Comparison of ENCODE assay signal across 10 cellular contexts in the genomic region with DNA sequence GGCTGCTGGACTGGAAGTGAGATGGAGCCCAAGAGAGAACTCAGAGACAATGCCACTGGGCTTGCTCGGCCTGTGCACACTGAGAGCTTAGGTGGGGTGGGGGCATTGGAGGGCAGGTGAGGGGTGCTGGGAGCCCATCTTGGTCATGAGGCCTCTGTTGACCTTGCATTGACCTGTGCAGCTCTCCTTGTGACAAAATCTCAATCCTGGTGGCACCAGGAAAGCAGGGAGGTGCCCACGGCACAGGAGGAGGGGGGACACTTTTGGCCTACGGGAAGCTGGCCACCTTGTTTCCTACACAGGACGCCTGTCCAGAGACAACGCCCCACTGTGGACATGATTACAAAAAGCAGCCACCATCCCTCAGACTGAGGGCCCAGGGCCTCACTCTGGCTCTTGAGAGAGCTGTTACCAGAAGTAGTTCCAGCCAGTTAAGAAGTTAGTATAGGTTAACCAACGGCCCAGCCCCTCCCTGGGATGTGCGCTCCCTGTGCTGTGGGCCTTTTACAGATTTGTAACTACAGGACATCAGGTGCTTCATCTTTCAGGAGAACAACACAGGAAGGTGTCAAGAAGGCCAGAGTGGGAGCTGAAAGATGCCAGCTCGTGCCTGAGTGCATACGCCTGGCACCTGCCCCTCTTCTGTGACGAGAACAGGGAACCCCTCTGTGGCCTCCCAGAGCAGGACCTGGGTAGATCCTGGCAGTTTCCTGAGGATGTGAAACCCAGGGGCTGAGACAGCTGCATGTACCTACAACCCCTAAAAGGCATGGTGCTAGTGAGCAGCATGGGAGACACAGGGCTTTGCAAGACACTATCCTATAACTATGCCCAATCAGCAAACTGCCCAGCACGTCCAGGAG. TPM values are rescaled to one million over a fixed set of nuclear protein-coding genes. Genes with fewer than 3 reads are reported as not detected.
DNase-seq lines count a peak whose midpoint lies in the region; ATAC-seq and TF ChIP-seq lines count a peak whose summit lies in the region.
"Had no signal": no experiment of that assay in that cellular context is flagged by ENCODE, and none has a peak within 500 bp of the region (broad histone marks: within the 10 kb centered on the region; RNA-seq: fewer than 3 reads in every experiment).

No MANE protein-coding gene starts in this region.

- intact Hi-C loops in tibial artery (cut with DNase I; ENCODE audit: low total_unique reads) = no loop called here
- intact Hi-C loops in Caco-2 (cut with micrococcal nuclease; ENCODE audit: unreplicated experiment) = loop anchor here (2.0 kb wide), 1 partner anchor 85 kb away; no protein-coding TSS in a partner anchor

- no peak for ATAC-seq in activated CD8-positive, alpha-beta memory T cell treated with anti-CD3 and anti-CD28 coated beads, Interleukin-2, amount 10 ng/mL, durations not matched to agents 7 days and 5 days
- peak; percentile 58 for ATAC-seq in GM21723 (IDR thresholded peaks at IDR 0.05; ENCODE audit: unreplicated experiment)
- ATAC-seq in HG03442 (IDR thresholded peaks at IDR 0.05; ENCODE audit: unreplicated experiment) = peak; percentile 38
- ATAC-seq in memory B cell (ENCODE audit: low read depth) = peak; percentile 58

- H3K4me1 ChIP-seq in tibial artery (peaks cover 0 to 22% (median 16%) of the 10 kb centered on the region in 4 donors), Caco-2 (no peaks in the 10 kb centered on the region)

- no peak for TF ChIP-seq CTCF in tibial artery (IDR thresholded peaks at IDR 0.05)
- TF ChIP-seq CTCF in Caco-2 (IDR thresholded peaks at IDR 0.05; ENCODE audit: insufficient read depth in 1 of 2, low read depth in 1 of 2, low read length in 1 of 2, severe bottlenecking in 1 of 2, unreplicated experiment in 1 of 2) = no peak

- POLR2A ChIA-PET in Caco-2 (lab: Charles Lee) = no interaction called here

- peaks cover 30% of the 10 kb centered on the region for H3K4me1 Mint-ChIP-seq in activated CD8-positive, alpha-beta memory T cell treated with anti-CD3 and anti-CD28 coated beads, Interleukin-2, amount 10 ng/mL, durations not matched to agents 7 days and 5 days
- H3K4me1 Mint-ChIP-seq in memory B cell = peaks cover 22% of the 10 kb centered on the region
- peaks cover 7% of the 10 kb centered on the region for H3K4me1 Mint-ChIP-seq in Caco-2 (ENCODE audit: low read depth, unreplicated experiment)

- no peaks in the 10 kb centered on the region for H3K27me3 Mint-ChIP-seq in activated CD8-positive, alpha-beta memory T cell treated with anti-CD3 and anti-CD28 coated beads, Interleukin-2, amount 10 ng/mL, durations not matched to agents 7 days and 5 days
- H3K27me3 Mint-ChIP-seq in memory B cell = peaks cover 2% of the 10 kb centered on the region
- H3K27me3 Mint-ChIP-seq in Caco-2 (ENCODE audit: insufficient read depth, unreplicated experiment) = no peaks in the 10 kb centered on the region

- peak overlapping the region; percentile 15 for H3K4me3 Mint-ChIP-seq in activated CD8-positive, alpha-beta memory T cell treated with anti-CD3 and anti-CD28 coated beads, Interleukin-2, amount 10 ng/mL, durations not matched to agents 7 days and 5 days
- H3K4me3 Mint-ChIP-seq in memory B cell = peak overlapping the region; percentile 75
- no peak overlapping the region for H3K4me3 Mint-ChIP-seq in Caco-2 (ENCODE audit: unreplicated experiment)

- no peak for DNase-seq in activated CD8-positive, alpha-beta memory T cell treated with anti-CD3 and anti-CD28 coated beads, Interleukin-2, amount 10 ng/mL, durations not matched to agents 7 days and 5 days
- no peak for DNase-seq in activated CD8-positive, alpha-beta memory T cell treated with anti-CD3 and anti-CD28 coated beads for 24 hours
- DNase-seq in memory B cell (ENCODE audit: low spot score in 2 of 2) = peak; percentile 16 to 32
- no peak for DNase-seq in activated effector memory CD4-positive, alpha-beta T cell treated with Interleukin-2 at 50 U/mL for 16 hours
- no peak for DNase-seq in tibial artery
- DNase-seq in Caco-2 = no peak
- DNase-seq: central memory CD4-positive, alpha-beta T cell; hypothalamus had no signal

- H3K9me3 ChIP-seq in tibial artery (no peaks in the 10 kb centered on the region), Caco-2 (no peaks in the 10 kb centered on the region)

- no peak overlapping the region for H3K27ac ChIP-seq in tibial artery

- CTCF ChIA-PET in activated CD8-positive, alpha-beta memory T cell treated with anti-CD3 and anti-CD28 coated beads, Interleukin-2, amount 10 ng/mL, durations not matched to agents 7 days and 5 days (lab: Charles Lee) = interaction anchor here (0.9 to 1.9 kb wide), 7 partner anchors 50 to 671 kb away, joined by 3 to 8 read pairs (median 4); no protein-coding TSS in a partner anchor
- CTCF ChIA-PET in Caco-2 (lab: Charles Lee) = interaction anchor here (0.6 to 1.4 kb wide), 2 partner anchors 86 to 672 kb away, joined by 3 to 10 read pairs; no protein-coding TSS in a partner anchor

- no peaks in the 10 kb centered on the region for H3K9me3 Mint-ChIP-seq in activated CD8-positive, alpha-beta memory T cell treated with anti-CD3 and anti-CD28 coated beads, Interleukin-2, amount 10 ng/mL, durations not matched to agents 7 days and 5 days (ENCODE audit: low read depth)
- H3K9me3 Mint-ChIP-seq in memory B cell (no peaks in the 10 kb centered on the region), Caco-2 (ENCODE audit: unreplicated experiment) (no peaks in the 10 kb centered on the region)

- no TSS peak for BruUV-seq in Caco-2 (replicated peaks; lab: Mats Ljungman, UMichigan)

- peak overlapping the region; percentile 75 for H3K27ac Mint-ChIP-seq in activated CD8-positive, alpha-beta memory T cell treated with anti-CD3 and anti-CD28 coated beads, Interleukin-2, amount 10 ng/mL, durations not matched to agents 7 days and 5 days
- H3K27ac Mint-ChIP-seq in memory B cell (peak overlapping the region; percentile 46), Caco-2 (ENCODE audit: unreplicated experiment) (no peak overlapping the region)

- H3K4me3 ChIP-seq in tibial artery = no peak overlapping the region
- H3K4me3 ChIP-seq in Caco-2 (ENCODE audit: low read depth, low read length) = no peak overlapping the region

- H3K36me3 ChIP-seq in tibial artery = no peaks in the 10 kb centered on the region
- H3K36me3 ChIP-seq in Caco-2 (ENCODE audit: control insufficient read depth, insufficient read depth, low read length) = no peaks in the 10 kb centered on the region

- H3K36me3 Mint-ChIP-seq in activated CD8-positive, alpha-beta memory T cell treated with anti-CD3 and anti-CD28 coated beads, Interleukin-2, amount 10 ng/mL, durations not matched to agents 7 days and 5 days = peaks cover 2% of the 10 kb centered on the region
- H3K36me3 Mint-ChIP-seq in memory B cell = no peaks in the 10 kb centered on the region
- no peaks in the 10 kb centered on the region for H3K36me3 Mint-ChIP-seq in Caco-2 (ENCODE audit: insufficient read depth, unreplicated experiment)

- H3K27me3 ChIP-seq in tibial artery (no peaks in the 10 kb centered on the region), Caco-2 (replicated peaks; ENCODE audit: control insufficient read depth, insufficient read depth, low read length) (no peaks in the 10 kb centered on the region)

RNA-seq across cellular contexts. Expression of a gene that starts 10.3 kb away (rescaled TPM):
- under 1 TPM; 0.06 to 0.19 TPM for total RNA-seq in activated CD8-positive, alpha-beta memory T cell treated with anti-CD3 and anti-CD28 coated beads, Interleukin-2, amount 10 ng/mL, durations not matched to agents 7 days and 5 days
- total RNA-seq in Caco-2 (2022) = 0.25 and 0.28 TPM in 2 replicates

RNA-seq across cellular contexts. Expression of a gene that starts 41.5 kb away (rescaled TPM):
- 10 to 100 TPM; 27.0 to 30.8 TPM for total RNA-seq in activated CD8-positive, alpha-beta memory T cell treated with anti-CD3 and anti-CD28 coated beads, Interleukin-2, amount 10 ng/mL, durations not matched to agents 7 days and 5 days
- 31.3 and 32.3 TPM in 2 replicates for total RNA-seq in Caco-2 (2022)

Comparison
In these comparisons a context has a peak if more than half of its experiments do, and no peak if none do; other contexts are left out.
1. DNase-seq: peak in memory B cell (2 of 2); none in activated CD8-positive, alpha-beta memory T cell treated with anti-CD3 and anti-CD28 coated beads, Interleukin-2, amount 10 ng/mL, durations not matched to agents 7 days and 5 days (single experiment), activated CD8-positive, alpha-beta memory T cell treated with anti-CD3 and anti-CD28 coated beads for 24 hours (single experiment), activated effector memory CD4-positive, alpha-beta T cell treated with Interleukin-2 at 50 U/mL for 16 hours (single experiment), tibial artery (0 of 2) and Caco-2 (0 of 2).